In the genomic region with DNA sequence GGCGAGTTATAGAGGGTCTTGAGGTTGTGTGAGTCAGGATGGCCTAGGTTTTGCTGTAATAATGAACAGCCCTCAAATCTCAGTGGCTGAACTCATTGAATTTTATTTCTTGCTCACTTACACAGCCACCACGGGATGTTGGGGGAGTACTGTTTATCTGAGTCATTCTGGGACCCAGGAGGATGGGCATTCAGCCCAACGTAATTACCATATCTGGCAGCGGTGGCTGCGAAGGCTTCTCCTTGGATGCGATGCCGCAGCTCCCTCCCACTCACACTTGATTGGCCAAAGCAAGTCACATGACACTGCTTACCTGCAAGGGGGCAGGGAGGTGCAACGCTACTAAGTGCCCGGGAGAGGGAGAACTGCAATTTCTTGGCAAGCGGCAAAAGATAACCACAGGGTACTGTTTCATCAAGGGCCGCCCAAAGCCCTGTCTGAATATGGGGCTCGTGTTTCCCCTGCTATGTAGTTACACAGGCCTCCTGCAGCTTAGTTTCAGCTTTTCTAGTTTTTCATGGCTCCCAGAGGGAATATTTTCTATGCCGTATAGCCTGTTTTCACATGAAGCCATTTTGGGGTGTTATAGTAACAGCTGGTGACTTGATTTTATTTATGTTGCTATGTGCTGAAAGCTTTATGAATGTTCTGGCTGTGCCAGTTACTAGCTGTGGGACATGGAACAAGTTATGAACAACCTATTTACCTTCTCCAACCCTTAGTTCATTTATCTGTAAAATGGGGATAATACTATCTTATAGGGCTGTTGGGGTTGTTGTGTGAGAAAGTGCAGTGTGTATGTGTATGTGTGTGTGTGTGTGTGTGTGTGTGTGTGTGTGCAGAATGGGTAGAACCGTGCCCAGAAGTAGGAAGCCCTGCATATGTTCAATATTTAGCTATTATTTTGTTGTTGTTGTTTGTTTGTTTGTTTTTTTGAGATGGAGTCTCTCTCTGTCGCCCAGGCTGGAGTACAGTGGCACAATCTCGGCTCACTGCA, we compare ENCODE assay signal across 9 cellular contexts. TPM values are rescaled to one million over a fixed set of nuclear protein-coding genes. Genes with fewer than 3 reads are reported as not detected.
DNase-seq lines count a peak whose midpoint lies in the region; ATAC-seq and TF ChIP-seq lines count a peak whose summit lies in the region.
"Had no signal": no experiment of that assay in that cellular context is flagged by ENCODE, and none has a peak within 500 bp of the region (broad histone marks: within the 10 kb centered on the region; RNA-seq: fewer than 3 reads in every experiment).

No MANE protein-coding gene starts in this region.

- ATAC-seq in activated T-cell treated with anti-CD3 and anti-CD28 coated beads, Interleukin-2, amount 50 U/mL, for 72 hours (replicated peaks in 1 of 2), result peak; percentile 74 to 76
- no peak for ATAC-seq in HG03460 (IDR thresholded peaks at IDR 0.05; ENCODE audit: unreplicated experiment)

- CTCF ChIA-PET in GM10248 (lab: Yijun Ruan, JAX), result interaction anchor here (0.9 to 1.7 kb wide), 3 partner anchors 10 to 201 kb away, joined by 3 to 7 read pairs (median 6); no protein-coding TSS in a partner anchor

- intact Hi-C loops in head of caudate nucleus (cut with DNase I), result no loop called here

- DNase-seq in GM10248 (ENCODE audit: extremely low spot score) (peak; percentile 66), NCI-H446 treated with DMSO at 0.1 percent for 48 hours (lab: John Stamatoyannopoulos, UW) (peak; percentile 71), head of caudate nucleus (peak; percentile 22 to 86 (median 58)), DMS153 (lab: John Stamatoyannopoulos, UW) (no peak), NCI-H1930 (lab: John Stamatoyannopoulos, UW) (no peak)
- DNase-seq in activated T-cell treated with anti-CD3 and anti-CD28 coated beads, Interleukin-2, amount 50 U/mL, for 72 hours, result peak; percentile 29 to 68
- DNase-seq in stimulated activated CD4-positive, alpha-beta T cell treated with anti-CD3 and anti-CD28 coated beads, TNF-alpha, amount 100 ng/mL, for 48 hours (ENCODE audit: low read depth in 3 of 3), result peak; percentile 20 to 56 (median 32)

- POLR2A ChIA-PET in GM10248 (lab: Yijun Ruan, JAX), result interaction anchor here (0.6 to 0.8 kb wide), 2 partner anchors 21 to 1811 kb away, joined by 4 to 5 read pairs; no protein-coding TSS in a partner anchor

- no peak overlapping the region for H3K27ac Mint-ChIP-seq in activated T-cell treated with anti-CD3 and anti-CD28 coated beads, Interleukin-2, amount 50 U/mL, for 72 hours

- no peak overlapping the region for H3K4me3 Mint-ChIP-seq in activated T-cell treated with anti-CD3 and anti-CD28 coated beads, Interleukin-2, amount 50 U/mL, for 72 hours

- no peaks in the 10 kb centered on the region for H3K9me3 Mint-ChIP-seq in activated T-cell treated with anti-CD3 and anti-CD28 coated beads, Interleukin-2, amount 50 U/mL, for 72 hours
- H3K9me3 Mint-ChIP-seq: IgD-negative memory B cell had no signal

- peaks cover 20% of the 10 kb centered on the region for H3K4me1 Mint-ChIP-seq in activated T-cell treated with anti-CD3 and anti-CD28 coated beads, Interleukin-2, amount 50 U/mL, for 72 hours (ENCODE audit: low read depth)

- peaks cover 6 to 11% of the 10 kb centered on the region in 2 donors for H3K36me3 Mint-ChIP-seq in activated T-cell treated with anti-CD3 and anti-CD28 coated beads, Interleukin-2, amount 50 U/mL, for 72 hours (ENCODE audit: insufficient read depth in 2 of 2)

- TF ChIP-seq CTCF in GM10248 (IDR thresholded peaks at IDR 0.05; ENCODE audit: control extremely low read depth, extremely low read depth, low read depth, missing control alignments), result no peak

- H3K27me3 Mint-ChIP-seq in activated T-cell treated with anti-CD3 and anti-CD28 coated beads, Interleukin-2, amount 50 U/mL, for 72 hours (ENCODE audit: low read depth), result no peaks in the 10 kb centered on the region
- H3K27me3 Mint-ChIP-seq: IgD-negative memory B cell had no signal

RNA-seq across cellular contexts. Expression of a gene that starts 20.1 kb away (rescaled TPM):
- 10 to 100 TPM; 10.6 to 13.1 TPM for total RNA-seq in activated T-cell treated with anti-CD3 and anti-CD28 coated beads, Interleukin-2, amount 50 U/mL, for 72 hours

RNA-seq across cellular contexts. Expression of a gene that starts 20.4 kb away (rescaled TPM):
- total RNA-seq in activated T-cell treated with anti-CD3 and anti-CD28 coated beads, Interleukin-2, amount 50 U/mL, for 72 hours, result 100 to 1,000 TPM; 156 to 212 TPM

Comparison
In these comparisons a context has a peak if more than half of its experiments do, and no peak if none do; other contexts are left out.
1. DNase-seq: peak in GM10248 (single experiment), NCI-H446 treated with DMSO at 0.1 percent for 48 hours (single experiment), activated T-cell treated with anti-CD3 and anti-CD28 coated beads, Interleukin-2, amount 50 U/mL, for 72 hours (2 of 2), head of caudate nucleus (42 of 42) and stimulated activated CD4-positive, alpha-beta T cell treated with anti-CD3 and anti-CD28 coated beads, TNF-alpha, amount 100 ng/mL, for 48 hours (3 of 3); none in DMS153 (single experiment) and NCI-H1930 (0 of 2).